In the genomic region with DNA sequence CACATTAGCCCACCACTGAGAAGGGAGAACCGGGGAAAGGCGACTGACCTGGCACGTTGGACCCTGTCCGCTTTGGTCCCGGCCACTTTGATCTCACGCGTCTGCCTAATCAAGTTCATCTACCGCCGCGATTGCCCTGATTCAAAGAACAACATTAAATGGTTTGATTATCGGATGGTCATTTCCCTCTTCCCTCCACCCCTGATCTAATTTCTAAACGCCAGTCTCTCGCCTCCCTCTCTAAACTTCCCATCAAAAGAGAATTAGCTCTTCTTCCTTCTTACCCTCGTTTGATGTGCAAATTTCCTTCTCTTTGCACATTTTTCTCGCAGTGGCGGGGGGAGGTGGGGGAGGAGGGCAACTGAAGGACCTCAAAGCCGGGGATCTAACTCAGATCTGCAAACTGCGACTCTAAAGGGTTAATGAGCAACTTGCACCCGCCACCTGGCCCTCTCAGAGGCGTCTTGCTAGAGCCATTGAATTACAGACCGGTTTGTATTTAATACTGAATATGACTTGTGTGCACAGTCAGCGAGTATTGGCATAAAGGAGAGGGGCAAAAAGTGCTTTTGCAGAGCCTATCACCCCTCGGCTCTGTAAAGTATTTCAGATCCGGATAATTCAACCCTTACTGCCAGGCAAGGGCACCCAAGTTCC, we compare ENCODE assay signal across 8 cellular contexts. TPM values are rescaled to one million over a fixed set of nuclear protein-coding genes. Genes with fewer than 3 reads are reported as not detected.
DNase-seq lines count a peak whose midpoint lies in the region; ATAC-seq and TF ChIP-seq lines count a peak whose summit lies in the region.

No MANE protein-coding gene starts in this region.

- DNase-seq in putamen (ENCODE audit: low spot score), result no peak
- DNase-seq in stimulated activated naive CD4-positive, alpha-beta T cell (lab: John Stamatoyannopoulos, UW), result no peak

- H3K36me3 ChIP-seq in HEK293 (ENCODE audit: control insufficient read depth in 2 of 2, insufficient read depth in 1 of 2, low read length in 2 of 2), result peaks cover 0 to 4% of the 10 kb centered on the region in 2 experiments; a peak in 1 of 3 replicates

- no peaks in the 10 kb centered on the region for H3K36me3 Mint-ChIP-seq in activated T-helper 17 cell treated with anti-CD3 and anti-CD28 coated beads, Interleukin-2, amount 50 U/mL, for 72 hours (ENCODE audit: low read depth)

- no peaks in the 10 kb centered on the region for H3K4me1 ChIP-seq in HEK293 (ENCODE audit: control insufficient read depth, insufficient read depth, low read length)

- POLR2A ChIA-PET in HEK293 (lab: Yijun Ruan, JAX), result interaction anchor here (0.7 kb wide), 1 partner anchor 173 kb away, joined by 3 read pairs; no protein-coding TSS in a partner anchor

- peak overlapping the region; percentile 36 for H3K4me3 Mint-ChIP-seq in activated T-helper 17 cell treated with anti-CD3 and anti-CD28 coated beads, Interleukin-2, amount 50 U/mL, for 72 hours

- H3K9me3 Mint-ChIP-seq in activated T-helper 17 cell treated with anti-CD3 and anti-CD28 coated beads, Interleukin-2, amount 50 U/mL, for 72 hours, result peaks cover 3% of the 10 kb centered on the region

- ATAC-seq in activated T-helper 17 cell treated with anti-CD3 and anti-CD28 coated beads, Interleukin-2, amount 50 U/mL, for 72 hours (replicated peaks), result no peak
- ATAC-seq in GM19467 (IDR thresholded peaks at IDR 0.05; ENCODE audit: unreplicated experiment), result no peak
- no peak for ATAC-seq in GM18511 (IDR thresholded peaks at IDR 0.05; ENCODE audit: unreplicated experiment)

- TF ChIP-seq CTCF in HEK293 (tag by site-specific recombination; IDR thresholded peaks at IDR 0.05), result no peak

- H3K9me3 ChIP-seq in HEK293 (ENCODE audit: control insufficient read depth, insufficient read depth, low read depth, low read length), result no peaks in the 10 kb centered on the region
- no peaks in the 10 kb centered on the region for H3K9me3 ChIP-seq in iPS-18c (ENCODE audit: control insufficient read depth, insufficient read depth, low read length)

- no peak overlapping the region; the same call in 1 of the 2 replicates for H3K27ac ChIP-seq in HEK293 (ENCODE audit: extremely low read depth, low read depth, low read length)
- peak overlapping the region in 1 of 21 experiments; percentile 47 for H3K27ac ChIP-seq in skin epidermis

- H3K27me3 Mint-ChIP-seq in activated T-helper 17 cell treated with anti-CD3 and anti-CD28 coated beads, Interleukin-2, amount 50 U/mL, for 72 hours, result peaks cover 53% of the 10 kb centered on the region

- H3K4me3 ChIP-seq in HEK293 (ENCODE audit: low read depth, low read length) (peak overlapping the region; percentile 67), iPS-18c (ENCODE audit: insufficient read depth, low read depth, low read length) (peak overlapping the region; percentile 64), skin epidermis (peak overlapping the region; percentile 22 to 50 (median 36))

- no peak overlapping the region for H3K27ac Mint-ChIP-seq in activated T-helper 17 cell treated with anti-CD3 and anti-CD28 coated beads, Interleukin-2, amount 50 U/mL, for 72 hours

- CTCF ChIA-PET in HEK293 (lab: Yijun Ruan, JAX), result interaction anchor here (0.5 to 2.3 kb wide), 16 partner anchors 10 to 391 kb away, joined by 3 to 29 read pairs (median 4); no protein-coding TSS in a partner anchor

- H3K4me1 Mint-ChIP-seq in activated T-helper 17 cell treated with anti-CD3 and anti-CD28 coated beads, Interleukin-2, amount 50 U/mL, for 72 hours, result peaks cover 9% of the 10 kb centered on the region

TF ChIP-seq in HEK293, 187 proteins besides CTCF, POLR2A, EP300 and RAD21:
- TF ChIP-seq, protein P1, sequence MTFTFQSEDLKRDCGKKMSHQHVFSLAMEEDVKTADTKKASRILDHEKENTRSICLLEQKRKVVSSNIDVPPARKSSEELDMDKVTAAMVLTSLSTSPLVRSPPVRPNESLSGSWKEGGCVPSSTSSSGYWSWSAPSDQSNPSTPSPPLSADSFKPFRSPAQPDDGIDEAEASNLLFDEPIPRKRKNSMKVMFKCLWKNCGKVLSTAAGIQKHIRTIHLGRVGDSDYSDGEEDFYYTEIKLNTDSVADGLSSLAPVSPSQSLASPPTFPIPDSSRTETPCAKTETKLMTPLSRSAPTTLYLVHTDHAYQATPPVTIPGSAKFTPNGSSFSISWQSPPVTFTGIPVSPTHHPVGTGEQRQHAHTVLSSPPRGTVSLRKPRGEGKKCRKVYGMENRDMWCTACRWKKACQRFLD (tag by site-specific recombination; IDR thresholded peaks at IDR 0.05), result no peak
- peak; percentile 26; the same call in 1 of the 2 replicates for TF ChIP-seq GLIS1 (tag by site-specific recombination; IDR thresholded peaks at IDR 0.05)
- TF ChIP-seq, protein P2, sequence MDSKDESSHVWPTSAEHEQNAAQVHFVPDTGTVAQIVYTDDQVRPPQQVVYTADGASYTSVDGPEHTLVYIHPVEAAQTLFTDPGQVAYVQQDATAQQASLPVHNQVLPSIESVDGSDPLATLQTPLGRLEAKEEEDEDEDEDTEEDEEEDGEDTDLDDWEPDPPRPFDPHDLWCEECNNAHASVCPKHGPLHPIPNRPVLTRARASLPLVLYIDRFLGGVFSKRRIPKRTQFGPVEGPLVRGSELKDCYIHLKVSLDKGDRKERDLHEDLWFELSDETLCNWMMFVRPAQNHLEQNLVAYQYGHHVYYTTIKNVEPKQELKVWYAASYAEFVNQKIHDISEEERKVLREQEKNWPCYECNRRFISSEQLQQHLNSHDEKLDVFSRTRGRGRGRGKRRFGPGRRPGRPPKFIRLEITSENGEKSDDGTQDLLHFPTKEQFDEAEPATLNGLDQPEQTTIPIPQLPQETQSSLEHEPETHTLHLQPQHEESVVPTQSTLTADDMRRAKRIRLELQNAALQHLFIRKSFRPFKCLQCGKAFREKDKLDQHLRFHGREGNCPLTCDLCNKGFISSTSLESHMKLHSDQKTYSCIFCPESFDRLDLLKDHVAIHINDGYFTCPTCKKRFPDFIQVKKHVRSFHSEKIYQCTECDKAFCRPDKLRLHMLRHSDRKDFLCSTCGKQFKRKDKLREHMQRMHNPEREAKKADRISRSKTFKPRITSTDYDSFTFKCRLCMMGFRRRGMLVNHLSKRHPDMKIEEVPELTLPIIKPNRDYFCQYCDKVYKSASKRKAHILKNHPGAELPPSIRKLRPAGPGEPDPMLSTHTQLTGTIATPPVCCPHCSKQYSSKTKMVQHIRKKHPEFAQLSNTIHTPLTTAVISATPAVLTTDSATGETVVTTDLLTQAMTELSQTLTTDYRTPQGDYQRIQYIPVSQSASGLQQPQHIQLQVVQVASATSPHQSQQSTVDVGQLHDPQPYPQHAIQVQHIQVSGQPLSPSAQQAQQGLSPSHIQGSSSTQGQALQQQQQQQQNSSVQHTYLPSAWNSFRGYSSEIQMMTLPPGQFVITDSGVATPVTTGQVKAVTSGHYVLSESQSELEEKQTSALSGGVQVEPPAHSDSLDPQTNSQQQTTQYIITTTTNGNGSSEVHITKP (tag by site-specific recombination; IDR thresholded peaks at IDR 0.05), result peak; percentile 79
- peak; percentile 83 for TF ChIP-seq TCF7L2 (IDR thresholded peaks at IDR 0.05; ENCODE audit: borderline replicate concordance, low read depth, low read length)
- peak; percentile 40; the same call in 1 of the 2 replicates for TF ChIP-seq BCL11A (tag by site-specific recombination; IDR thresholded peaks at IDR 0.05; ENCODE audit: low read depth)
- no peak for TF ChIP-seq ZNF473 (tag by site-specific recombination; IDR thresholded peaks at IDR 0.05)
- no peak for TF ChIP-seq TSHZ1 (tag by site-specific recombination; IDR thresholded peaks at IDR 0.05; ENCODE audit: borderline replicate concordance)
- TF ChIP-seq ZNF214 (tag by site-specific recombination; IDR thresholded peaks at IDR 0.05; ENCODE audit: borderline replicate concordance), result no peak
- TF ChIP-seq ZNF530 (tag by site-specific recombination; IDR thresholded peaks at IDR 0.05; ENCODE audit: low read depth), result no peak
- TF ChIP-seq ZNF501 (tag by site-specific recombination; IDR thresholded peaks at IDR 0.05), result 0 out of 2 replicates have a peak, but pooled peaks have one; percentile 20
- 0 out of 2 replicates have a peak, but pooled peaks have one; percentile 23 for TF ChIP-seq ZNF629 (tag by site-specific recombination; IDR thresholded peaks at IDR 0.05)
- no peak for TF ChIP-seq WT1 (tag by site-specific recombination; IDR thresholded peaks at IDR 0.05)
- 0 out of 2 replicates have a peak, but pooled peaks have one; percentile 58 for TF ChIP-seq PRDM1 (tag by site-specific recombination; IDR thresholded peaks at IDR 0.05)
- no peak for TF ChIP-seq ZNF558 (tag by site-specific recombination; IDR thresholded peaks at IDR 0.05)
- TF ChIP-seq FEZF1 (tag by site-specific recombination; IDR thresholded peaks at IDR 0.05), result peak; percentile 53
- 0 out of 2 replicates have a peak, but pooled peaks have one; percentile 16 for TF ChIP-seq ZNF341 (tag by site-specific recombination; IDR thresholded peaks at IDR 0.05; ENCODE audit: low read depth)
- TF ChIP-seq ZNF366 (tag by site-specific recombination; conservative IDR thresholded peaks at IDR 0.05), result peak; percentile 61
- peak; percentile 97 for TF ChIP-seq ZNF335 (tag by site-specific recombination; conservative IDR thresholded peaks at IDR 0.05)
TF ChIP-seq in HEK293: peak in this region for 11.

RNA-seq across cellular contexts. Expression of gene DKK1, which starts 0.6 kb away (rescaled TPM):
- total RNA-seq in activated T-helper 17 cell treated with anti-CD3 and anti-CD28 coated beads, Interleukin-2, amount 50 U/mL, for 72 hours, result not detected
